2 cellular contexts compared by ENCODE assay signal in the genomic region with DNA sequence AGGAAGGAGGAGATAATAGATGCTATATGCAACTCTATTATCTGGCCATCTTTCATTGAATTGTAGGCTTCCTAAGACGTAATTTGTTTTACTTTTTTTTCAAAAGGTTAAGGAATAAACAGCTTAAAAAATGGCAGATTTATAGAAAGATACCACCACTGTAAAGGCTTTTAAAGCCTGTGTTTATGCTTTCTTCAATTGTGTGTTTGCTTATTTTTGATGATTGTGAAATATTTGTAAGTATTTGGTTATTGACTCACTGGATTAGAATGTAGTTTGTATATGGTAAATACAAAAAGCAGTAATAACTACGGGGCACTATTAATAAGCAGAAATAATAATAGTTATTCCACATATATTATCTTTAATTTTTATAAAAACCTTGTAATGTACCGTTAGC.
TF ChIP-seq lines count a peak whose summit lies in the region.

No MANE protein-coding gene starts in this region.

TF ChIP-seq in IMR-90, 13 proteins besides CTCF, POLR2A, EP300 and RAD21:
- peak; percentile 35; the same call in 1 of the 2 replicates for TF ChIP-seq CEBPB (IDR thresholded peaks at IDR 0.05; ENCODE audit: low read depth, low read length)
- no peak for TF ChIP-seq USF2 (IDR thresholded peaks at IDR 0.05; ENCODE audit: low read depth, low read length)

TF ChIP-seq in GM23338, 12 proteins besides CTCF, POLR2A, EP300 and RAD21:
- TF ChIP-seq ZNF331 (CRISPR knock-in tag; IDR thresholded peaks at IDR 0.05; ENCODE audit: low read depth) (no peak), ZNF462 (CRISPR knock-in tag; IDR thresholded peaks at IDR 0.05) (no peak), REST (IDR thresholded peaks at IDR 0.05; ENCODE audit: unreplicated experiment) (no peak), CREB1 (CRISPR knock-in tag; IDR thresholded peaks at IDR 0.05; ENCODE audit: low read depth) (no peak), NANOG (IDR thresholded peaks at IDR 0.05; ENCODE audit: borderline replicate concordance) (no peak), ZNF114 (CRISPR knock-in tag; IDR thresholded peaks at IDR 0.05) (no peak), EZH2phosphoT487 (IDR thresholded peaks at IDR 0.05; ENCODE audit: unreplicated experiment) (no peak), EZH2 (IDR thresholded peaks at IDR 0.05; ENCODE audit: low read depth, unreplicated experiment) (no peak), POLR2AphosphoS5 (IDR thresholded peaks at IDR 0.05; ENCODE audit: low read depth) (no peak)
- TF ChIP-seq, protein P1, sequence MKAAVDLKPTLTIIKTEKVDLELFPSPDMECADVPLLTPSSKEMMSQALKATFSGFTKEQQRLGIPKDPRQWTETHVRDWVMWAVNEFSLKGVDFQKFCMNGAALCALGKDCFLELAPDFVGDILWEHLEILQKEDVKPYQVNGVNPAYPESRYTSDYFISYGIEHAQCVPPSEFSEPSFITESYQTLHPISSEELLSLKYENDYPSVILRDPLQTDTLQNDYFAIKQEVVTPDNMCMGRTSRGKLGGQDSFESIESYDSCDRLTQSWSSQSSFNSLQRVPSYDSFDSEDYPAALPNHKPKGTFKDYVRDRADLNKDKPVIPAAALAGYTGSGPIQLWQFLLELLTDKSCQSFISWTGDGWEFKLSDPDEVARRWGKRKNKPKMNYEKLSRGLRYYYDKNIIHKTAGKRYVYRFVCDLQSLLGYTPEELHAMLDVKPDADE (IDR thresholded peaks at IDR 0.05), result no peak
TF ChIP-seq in GM23338: peak in this region for 0.
